Comparison of ENCODE assay signal across 14 cellular contexts in the genomic region with DNA sequence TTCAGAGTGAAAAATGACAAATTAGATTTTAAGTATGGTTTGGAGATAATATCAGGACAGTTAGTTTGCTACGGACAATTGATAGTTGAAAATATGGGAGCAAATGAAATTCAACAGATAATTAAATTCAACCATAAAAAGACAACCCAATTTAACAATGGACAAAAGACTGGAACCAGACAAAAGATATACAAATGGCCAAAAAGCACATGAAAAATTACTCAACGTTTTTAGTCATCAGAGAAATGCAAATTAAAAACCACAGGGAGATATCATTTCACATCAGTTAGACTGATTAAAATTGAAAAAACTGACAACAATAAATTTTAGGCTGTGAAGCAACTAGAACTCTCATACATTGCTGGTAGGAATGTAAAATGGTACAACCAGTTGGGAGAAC. TPM values are rescaled to one million over a fixed set of nuclear protein-coding genes. Genes with fewer than 3 reads are reported as not detected.
DNase-seq lines count a peak whose midpoint lies in the region; ATAC-seq, FAIRE-seq and TF ChIP-seq lines count a peak whose summit lies in the region.
"Had no signal": no experiment of that assay in that cellular context is flagged by ENCODE, and none has a peak within 500 bp of the region (broad histone marks: within the 10 kb centered on the region; RNA-seq: fewer than 3 reads in every experiment).

No MANE protein-coding gene starts in this region.

- H3K27ac Mint-ChIP-seq in activated T-helper 17 cell treated with anti-CD3 and anti-CD28 coated beads, Interleukin-2, amount 50 U/mL, for 72 hours, result no peak overlapping the region
- no peak overlapping the region for H3K27ac Mint-ChIP-seq in activated CD8-positive, alpha-beta T cell treated with anti-CD3 and anti-CD28 coated beads for 36 hours
- H3K27ac Mint-ChIP-seq in stimulated activated memory B cell treated with anti-CD40 and anti-IgM and Interleukin-4, amounts not matched to agents 10 μg/mL and 1 μg/mL and 100 μg/mL, for 72 hours, result no peak overlapping the region
- H3K27ac Mint-ChIP-seq: CD4-positive, CD25-positive, alpha-beta regulatory T cell; HFFc6 had no signal

- peaks cover 10% of the 10 kb centered on the region for H3K4me1 Mint-ChIP-seq in activated T-helper 17 cell treated with anti-CD3 and anti-CD28 coated beads, Interleukin-2, amount 50 U/mL, for 72 hours
- peaks cover 18% of the 10 kb centered on the region for H3K4me1 Mint-ChIP-seq in activated CD8-positive, alpha-beta T cell treated with anti-CD3 and anti-CD28 coated beads for 36 hours (ENCODE audit: low read depth)
- no peaks in the 10 kb centered on the region for H3K4me1 Mint-ChIP-seq in stimulated activated memory B cell treated with anti-CD40 and anti-IgM and Interleukin-4, amounts not matched to agents 10 μg/mL and 1 μg/mL and 100 μg/mL, for 72 hours

- intact Hi-C loops in activated CD8-positive, alpha-beta T cell treated with anti-CD3 and anti-CD28 coated beads for 36 hours (cut with micrococcal nuclease), result no loop called here

- TF ChIP-seq CTCF in D721Med (IDR thresholded peaks at IDR 0.05; ENCODE audit: insufficient read depth, missing control alignments), result no peak
- TF ChIP-seq CTCF in activated CD8-positive, alpha-beta T cell treated with anti-CD3 and anti-CD28 coated beads for 36 hours (IDR thresholded peaks at IDR 0.05), result no peak

- no peak overlapping the region for H3K4me3 Mint-ChIP-seq in activated T-helper 17 cell treated with anti-CD3 and anti-CD28 coated beads, Interleukin-2, amount 50 U/mL, for 72 hours
- no peak overlapping the region for H3K4me3 Mint-ChIP-seq in activated CD8-positive, alpha-beta T cell treated with anti-CD3 and anti-CD28 coated beads for 36 hours
- no peak overlapping the region for H3K4me3 Mint-ChIP-seq in stimulated activated memory B cell treated with anti-CD40 and anti-IgM and Interleukin-4, amounts not matched to agents 10 μg/mL and 1 μg/mL and 100 μg/mL, for 72 hours
- H3K4me3 Mint-ChIP-seq: CD4-positive, CD25-positive, alpha-beta regulatory T cell; HFFc6 had no signal

- POLR2A ChIA-PET in activated CD8-positive, alpha-beta T cell treated with anti-CD3 and anti-CD28 coated beads for 36 hours (lab: Charles Lee), result no interaction called here

- peak; percentile 49 for ATAC-seq in activated T-helper 17 cell treated with anti-CD3 and anti-CD28 coated beads, Interleukin-2, amount 50 U/mL, for 72 hours (replicated peaks)
- no peak for ATAC-seq in activated CD8-positive, alpha-beta T cell treated with anti-CD3 and anti-CD28 coated beads for 36 hours
- no peak for ATAC-seq in stimulated activated memory B cell treated with anti-CD40 and anti-IgM and Interleukin-4, amounts not matched to agents 10 μg/mL and 1 μg/mL and 100 μg/mL, for 72 hours
- ATAC-seq: GM12878 had no signal

- H3K27me3 Mint-ChIP-seq in activated T-helper 17 cell treated with anti-CD3 and anti-CD28 coated beads, Interleukin-2, amount 50 U/mL, for 72 hours, result no peaks in the 10 kb centered on the region
- no peaks in the 10 kb centered on the region for H3K27me3 Mint-ChIP-seq in activated CD8-positive, alpha-beta T cell treated with anti-CD3 and anti-CD28 coated beads for 36 hours
- H3K27me3 Mint-ChIP-seq in stimulated activated memory B cell treated with anti-CD40 and anti-IgM and Interleukin-4, amounts not matched to agents 10 μg/mL and 1 μg/mL and 100 μg/mL, for 72 hours, result no peaks in the 10 kb centered on the region
- H3K27me3 Mint-ChIP-seq: CD4-positive, CD25-positive, alpha-beta regulatory T cell had no signal

- H3K9me3 Mint-ChIP-seq in activated T-helper 17 cell treated with anti-CD3 and anti-CD28 coated beads, Interleukin-2, amount 50 U/mL, for 72 hours, result no peaks in the 10 kb centered on the region
- H3K9me3 Mint-ChIP-seq in activated CD8-positive, alpha-beta T cell treated with anti-CD3 and anti-CD28 coated beads for 36 hours, result no peaks in the 10 kb centered on the region
- H3K9me3 Mint-ChIP-seq in stimulated activated memory B cell treated with anti-CD40 and anti-IgM and Interleukin-4, amounts not matched to agents 10 μg/mL and 1 μg/mL and 100 μg/mL, for 72 hours, result no peaks in the 10 kb centered on the region
- H3K9me3 Mint-ChIP-seq: HFFc6 had no signal

- peak; percentile 16 for FAIRE-seq in D721Med (lab: Jason Lieb, UNC)
- FAIRE-seq: GM12878, GM18507 had no signal

- H3K36me3 Mint-ChIP-seq in activated T-helper 17 cell treated with anti-CD3 and anti-CD28 coated beads, Interleukin-2, amount 50 U/mL, for 72 hours (ENCODE audit: low read depth), result peaks cover 25% of the 10 kb centered on the region
- peaks cover 11% of the 10 kb centered on the region for H3K36me3 Mint-ChIP-seq in activated CD8-positive, alpha-beta T cell treated with anti-CD3 and anti-CD28 coated beads for 36 hours (ENCODE audit: low read depth)
- peaks cover 25% of the 10 kb centered on the region for H3K36me3 Mint-ChIP-seq in stimulated activated memory B cell treated with anti-CD40 and anti-IgM and Interleukin-4, amounts not matched to agents 10 μg/mL and 1 μg/mL and 100 μg/mL, for 72 hours

- CTCF ChIA-PET in activated CD8-positive, alpha-beta T cell treated with anti-CD3 and anti-CD28 coated beads for 36 hours (lab: Charles Lee), result interaction anchor here (1.3 kb wide), 1 partner anchor 25 kb away, joined by 3 read pairs; no protein-coding TSS in a partner anchor

- DNase-seq in D721Med (ENCODE audit: insufficient read length, low spot score), result no peak
- DNase-seq in M059J (ENCODE audit: low read depth), result peak; percentile 56
- peak; percentile 50 for DNase-seq in fibroblast of peridontal ligament (ENCODE audit: extremely low read depth)
- no peak for DNase-seq in activated CD8-positive, alpha-beta T cell treated with anti-CD3 and anti-CD28 coated beads for 36 hours
- no peak for DNase-seq in GM19240 (ENCODE audit: insufficient read length, low spot score)
- DNase-seq: ACHN; CD4-positive, CD25-positive, alpha-beta regulatory T cell; DMS 273 treated with DMSO at 0.1 percent for 48 hours; HCEC 1CT; HFFc6 had no signal

RNA-seq across cellular contexts. Expression of gene SIK2, which starts 27.2 kb away (rescaled TPM):
- total RNA-seq in M059J (2014; rRNA removed; shearing (Covaris generic)), result 8.4 and 19.4 TPM in 2 replicates
- 1 to 10 TPM; 5.6 to 6.4 TPM for total RNA-seq in activated T-helper 17 cell treated with anti-CD3 and anti-CD28 coated beads, Interleukin-2, amount 50 U/mL, for 72 hours
- total RNA-seq in activated CD8-positive, alpha-beta T cell treated with anti-CD3 and anti-CD28 coated beads for 36 hours, result 1 to 10 TPM; 7.4 to 8.0 TPM

Comparison
In these comparisons a context has a peak if more than half of its experiments do, and no peak if none do; other contexts are left out.
1. DNase-seq: peak in M059J (single experiment) and fibroblast of peridontal ligament (single experiment); none in D721Med (single experiment), activated CD8-positive, alpha-beta T cell treated with anti-CD3 and anti-CD28 coated beads for 36 hours (single experiment) and GM19240 (single experiment).